1 cellular context compared by ENCODE assay signal in genomic region chr7:44232900-44233715, GRCh38.
TF ChIP-seq lines count a peak whose summit lies in the region.

No MANE protein-coding gene starts in this region.

TF ChIP-seq in SK-N-SH treated with all-trans-retinoic acid at 6 μM for 48 hours, 23 proteins besides CTCF, POLR2A, EP300 and RAD21 (continued from another document):
- TF ChIP-seq CREB5 (CRISPR knock-in tag; IDR thresholded peaks at IDR 0.05; ENCODE audit: low read depth) (no peak), PPARA (CRISPR knock-in tag; IDR thresholded peaks at IDR 0.05; ENCODE audit: borderline replicate concordance) (no peak)
